ENCODE assay signal across 2 cellular contexts in the genomic region with DNA sequence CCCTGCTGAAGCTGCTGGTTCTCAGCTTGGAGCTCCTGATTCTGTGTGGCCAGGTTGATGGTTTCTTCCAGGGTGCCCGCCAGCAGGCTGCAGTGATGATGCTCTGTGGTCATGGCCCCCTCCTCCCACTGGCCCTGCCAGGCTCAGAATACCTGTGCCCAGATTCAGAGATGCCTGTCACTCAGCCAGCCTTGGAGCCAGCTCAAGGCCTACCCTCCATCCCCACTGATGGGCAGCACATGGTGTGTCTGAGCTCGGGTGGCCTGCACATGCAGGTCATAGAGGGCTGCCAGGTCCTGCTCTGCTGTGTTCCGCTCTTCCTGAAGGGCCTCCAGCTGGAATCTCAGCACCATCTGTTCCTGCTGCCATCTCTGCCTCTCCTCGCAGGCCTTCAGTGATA.
TF ChIP-seq lines count a peak whose summit lies in the region.

No MANE protein-coding gene starts in this region.

TF ChIP-seq in K562, 482 proteins besides CTCF, POLR2A, EP300 and RAD21:
- no peak for TF ChIP-seq BMI1 (IDR thresholded peaks at IDR 0.05; ENCODE audit: low read length)
- TF ChIP-seq TAL1 (IDR thresholded peaks at IDR 0.05), result no peak
- peak; percentile 47 for TF ChIP-seq POLR2G (IDR thresholded peaks at IDR 0.05; ENCODE audit: low read depth, low read length)
- TF ChIP-seq ELF4 (CRISPR knock-in tag; IDR thresholded peaks at IDR 0.05), result no peak

TF ChIP-seq in SK-N-SH treated with all-trans-retinoic acid at 6 μM for 48 hours, 23 proteins besides CTCF, POLR2A, EP300 and RAD21:
- no peak for TF ChIP-seq ZNF8 (CRISPR knock-in tag; IDR thresholded peaks at IDR 0.05)
- no peak for TF ChIP-seq ZFP3 (CRISPR knock-in tag; IDR thresholded peaks at IDR 0.05)
- TF ChIP-seq ISL1 (CRISPR knock-in tag; IDR thresholded peaks at IDR 0.05), result no peak
- TF ChIP-seq, protein P1, sequence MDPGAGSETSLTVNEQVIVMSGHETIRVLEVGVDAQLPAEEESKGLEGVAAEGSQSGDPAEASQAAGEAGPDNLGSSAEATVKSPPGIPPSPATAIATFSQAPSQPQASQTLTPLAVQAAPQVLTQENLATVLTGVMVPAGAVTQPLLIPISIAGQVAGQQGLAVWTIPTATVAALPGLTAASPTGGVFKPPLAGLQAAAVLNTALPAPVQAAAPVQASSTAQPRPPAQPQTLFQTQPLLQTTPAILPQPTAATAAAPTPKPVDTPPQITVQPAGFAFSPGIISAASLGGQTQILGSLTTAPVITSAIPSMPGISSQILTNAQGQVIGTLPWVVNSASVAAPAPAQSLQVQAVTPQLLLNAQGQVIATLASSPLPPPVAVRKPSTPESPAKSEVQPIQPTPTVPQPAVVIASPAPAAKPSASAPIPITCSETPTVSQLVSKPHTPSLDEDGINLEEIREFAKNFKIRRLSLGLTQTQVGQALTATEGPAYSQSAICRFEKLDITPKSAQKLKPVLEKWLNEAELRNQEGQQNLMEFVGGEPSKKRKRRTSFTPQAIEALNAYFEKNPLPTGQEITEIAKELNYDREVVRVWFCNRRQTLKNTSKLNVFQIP (CRISPR knock-in tag; IDR thresholded peaks at IDR 0.05; ENCODE audit: borderline replicate concordance, low read depth), result no peak
- no peak for TF ChIP-seq CSDC2 (CRISPR knock-in tag; IDR thresholded peaks at IDR 0.05)
- no peak for TF ChIP-seq ZNF70 (CRISPR knock-in tag; IDR thresholded peaks at IDR 0.05)
- no peak for TF ChIP-seq ZFP30 (CRISPR knock-in tag; IDR thresholded peaks at IDR 0.05)
- TF ChIP-seq, protein P2, sequence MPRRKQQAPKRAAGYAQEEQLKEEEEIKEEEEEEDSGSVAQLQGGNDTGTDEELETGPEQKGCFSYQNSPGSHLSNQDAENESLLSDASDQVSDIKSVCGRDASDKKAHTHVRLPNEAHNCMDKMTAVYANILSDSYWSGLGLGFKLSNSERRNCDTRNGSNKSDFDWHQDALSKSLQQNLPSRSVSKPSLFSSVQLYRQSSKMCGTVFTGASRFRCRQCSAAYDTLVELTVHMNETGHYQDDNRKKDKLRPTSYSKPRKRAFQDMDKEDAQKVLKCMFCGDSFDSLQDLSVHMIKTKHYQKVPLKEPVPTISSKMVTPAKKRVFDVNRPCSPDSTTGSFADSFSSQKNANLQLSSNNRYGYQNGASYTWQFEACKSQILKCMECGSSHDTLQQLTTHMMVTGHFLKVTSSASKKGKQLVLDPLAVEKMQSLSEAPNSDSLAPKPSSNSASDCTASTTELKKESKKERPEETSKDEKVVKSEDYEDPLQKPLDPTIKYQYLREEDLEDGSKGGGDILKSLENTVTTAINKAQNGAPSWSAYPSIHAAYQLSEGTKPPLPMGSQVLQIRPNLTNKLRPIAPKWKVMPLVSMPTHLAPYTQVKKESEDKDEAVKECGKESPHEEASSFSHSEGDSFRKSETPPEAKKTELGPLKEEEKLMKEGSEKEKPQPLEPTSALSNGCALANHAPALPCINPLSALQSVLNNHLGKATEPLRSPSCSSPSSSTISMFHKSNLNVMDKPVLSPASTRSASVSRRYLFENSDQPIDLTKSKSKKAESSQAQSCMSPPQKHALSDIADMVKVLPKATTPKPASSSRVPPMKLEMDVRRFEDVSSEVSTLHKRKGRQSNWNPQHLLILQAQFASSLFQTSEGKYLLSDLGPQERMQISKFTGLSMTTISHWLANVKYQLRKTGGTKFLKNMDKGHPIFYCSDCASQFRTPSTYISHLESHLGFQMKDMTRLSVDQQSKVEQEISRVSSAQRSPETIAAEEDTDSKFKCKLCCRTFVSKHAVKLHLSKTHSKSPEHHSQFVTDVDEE (CRISPR knock-in tag; IDR thresholded peaks at IDR 0.05), result no peak
- TF ChIP-seq OSR1 (CRISPR knock-in tag; IDR thresholded peaks at IDR 0.05), result no peak
- no peak for TF ChIP-seq ZNF565 (CRISPR knock-in tag; conservative IDR thresholded peaks at IDR 0.05; ENCODE audit: low read depth)
- TF ChIP-seq TOX (CRISPR knock-in tag; IDR thresholded peaks at IDR 0.05; ENCODE audit: borderline replicate concordance), result no peak
- TF ChIP-seq, protein P3, sequence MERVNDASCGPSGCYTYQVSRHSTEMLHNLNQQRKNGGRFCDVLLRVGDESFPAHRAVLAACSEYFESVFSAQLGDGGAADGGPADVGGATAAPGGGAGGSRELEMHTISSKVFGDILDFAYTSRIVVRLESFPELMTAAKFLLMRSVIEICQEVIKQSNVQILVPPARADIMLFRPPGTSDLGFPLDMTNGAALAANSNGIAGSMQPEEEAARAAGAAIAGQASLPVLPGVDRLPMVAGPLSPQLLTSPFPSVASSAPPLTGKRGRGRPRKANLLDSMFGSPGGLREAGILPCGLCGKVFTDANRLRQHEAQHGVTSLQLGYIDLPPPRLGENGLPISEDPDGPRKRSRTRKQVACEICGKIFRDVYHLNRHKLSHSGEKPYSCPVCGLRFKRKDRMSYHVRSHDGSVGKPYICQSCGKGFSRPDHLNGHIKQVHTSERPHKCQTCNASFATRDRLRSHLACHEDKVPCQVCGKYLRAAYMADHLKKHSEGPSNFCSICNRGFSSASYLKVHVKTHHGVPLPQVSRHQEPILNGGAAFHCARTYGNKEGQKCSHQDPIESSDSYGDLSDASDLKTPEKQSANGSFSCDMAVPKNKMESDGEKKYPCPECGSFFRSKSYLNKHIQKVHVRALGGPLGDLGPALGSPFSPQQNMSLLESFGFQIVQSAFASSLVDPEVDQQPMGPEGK (CRISPR knock-in tag; IDR thresholded peaks at IDR 0.05; ENCODE audit: borderline replicate concordance), result no peak
- TF ChIP-seq ARNTL (CRISPR knock-in tag; IDR thresholded peaks at IDR 0.05; ENCODE audit: borderline replicate concordance, low read depth), result no peak
- no peak for TF ChIP-seq RARB (CRISPR knock-in tag; IDR thresholded peaks at IDR 0.05)
- TF ChIP-seq BACH2 (CRISPR knock-in tag; IDR thresholded peaks at IDR 0.05; ENCODE audit: borderline replicate concordance), result no peak
- TF ChIP-seq TCF4 (CRISPR knock-in tag; IDR thresholded peaks at IDR 0.05; ENCODE audit: borderline replicate concordance), result no peak
- no peak for TF ChIP-seq ESRRG (CRISPR knock-in tag; IDR thresholded peaks at IDR 0.05)
- TF ChIP-seq PPARA (CRISPR knock-in tag; IDR thresholded peaks at IDR 0.05; ENCODE audit: borderline replicate concordance), result no peak
- TF ChIP-seq ZC3H10 (CRISPR knock-in tag; IDR thresholded peaks at IDR 0.05), result no peak
